8 cellular contexts compared by ENCODE assay signal in the genomic region with DNA sequence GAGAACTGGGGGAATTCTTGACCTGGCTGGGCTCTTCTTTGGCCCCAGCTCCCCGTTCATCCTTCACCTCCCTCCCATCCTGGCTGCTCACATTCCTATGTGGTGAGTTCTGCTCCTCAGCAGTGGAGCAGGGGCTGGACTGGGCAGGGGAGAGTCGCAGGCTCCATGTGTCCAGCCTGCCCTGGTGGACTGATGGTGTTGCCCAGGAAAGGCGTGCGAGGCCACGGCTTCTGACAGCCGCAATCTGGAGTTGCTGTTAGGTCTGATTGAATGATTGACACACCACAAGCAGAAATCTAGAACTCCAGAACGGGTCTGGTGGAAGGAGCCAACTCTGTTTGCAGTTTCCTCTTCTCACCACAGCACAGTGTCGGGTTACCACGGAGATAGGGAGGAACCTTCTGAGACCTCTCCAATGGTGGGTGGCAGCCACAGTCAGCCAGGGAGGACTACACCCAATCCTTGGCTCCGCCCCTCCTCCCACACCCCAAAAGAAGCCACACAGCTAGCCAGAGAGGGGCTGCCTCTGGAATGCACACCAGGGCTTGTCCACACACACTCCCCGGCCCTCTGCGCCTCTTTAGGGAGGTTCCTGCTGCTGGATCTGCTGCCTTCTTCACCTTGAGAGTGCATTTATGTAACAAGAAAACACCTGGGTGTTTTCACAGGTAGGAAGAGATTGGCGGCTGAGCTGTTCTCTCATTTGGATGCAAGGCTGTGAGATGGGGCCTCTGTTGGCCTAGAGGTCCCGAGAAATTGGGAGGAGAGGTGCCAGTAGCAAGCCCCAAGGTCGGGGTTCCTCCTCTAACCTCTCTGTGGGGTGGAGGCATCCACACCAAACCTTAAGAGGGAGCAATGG. TPM values are rescaled to one million over a fixed set of nuclear protein-coding genes. Genes with fewer than 3 reads are reported as not detected.
DNase-seq lines count a peak whose midpoint lies in the region; ATAC-seq and TF ChIP-seq lines count a peak whose summit lies in the region.

No MANE protein-coding gene starts in this region.

- peak; percentile 26 for DNase-seq in D341Med (ENCODE audit: low spot score)
- peak; percentile 90 for DNase-seq in HT-29 (ENCODE audit: low spot score)
- peak; percentile 69 for DNase-seq in activated B cell treated with CpG ODN at 0.5 μM for 24 hours
- DNase-seq in cardiac fibroblast (ENCODE audit: low read depth in 2 of 2): peak; percentile 75 to 85
- peak in 2 of 3 donors; percentile 49 to 59 for DNase-seq in right lobe of liver
- peak; percentile 64 to 71 for DNase-seq in stimulated activated CD8-positive, alpha-beta memory T cell treated with anti-CD3 and anti-CD28 coated beads, Interleukin-2, amount 100 ng/mL, for 48 hours (ENCODE audit: low read depth in 2 of 2)
- no peak for DNase-seq in retina

- ATAC-seq in GM21447 (IDR thresholded peaks at IDR 0.05; ENCODE audit: unreplicated experiment) (peak; percentile 68), activated B cell treated with CpG ODN at 0.5 μM for 24 hours (ENCODE audit: low read depth) (peak; percentile 66), right lobe of liver (peak; percentile 70 to 81 (median 80))

- H3K4me3 ChIP-seq in cardiac fibroblast (replicated peaks in 1 of 2; ENCODE audit: low read depth in 2 of 2, low read length in 2 of 2): no peak overlapping the region
- no peak overlapping the region for H3K4me3 ChIP-seq in right lobe of liver

- H3K27ac Mint-ChIP-seq in activated B cell treated with CpG ODN at 0.5 μM for 24 hours: peak overlapping the region; percentile 93

- CTCF ChIA-PET in activated B cell treated with CpG ODN at 0.5 μM for 24 hours (lab: Charles Lee): no interaction called here

- H3K27me3 ChIP-seq in right lobe of liver: no peaks in the 10 kb centered on the region

- H3K27ac ChIP-seq in right lobe of liver: peak overlapping the region in 1 of 3 donors; percentile 14

- no peaks in the 10 kb centered on the region for H3K36me3 ChIP-seq in right lobe of liver

- intact Hi-C loops in activated B cell treated with CpG ODN at 0.5 μM for 24 hours (cut with micrococcal nuclease): loop anchor here (1.0 to 5.0 kb wide), 9 partner anchors 24 to 850 kb away; partner anchors contain the start of gene CD44
- intact Hi-C loops in right lobe of liver (cut with DNase I): no loop called here

- no peaks in the 10 kb centered on the region for H3K27me3 Mint-ChIP-seq in activated B cell treated with CpG ODN at 0.5 μM for 24 hours

- 55% methylated on average over 10 of the region's 15 CpGs for WGBS in right lobe of liver (ENCODE audit: insufficient coverage, low coverage, low lambda C conversion rate, missing lambda C conversion rate)

- no peak for TF ChIP-seq POLR2A in right lobe of liver (IDR thresholded peaks at IDR 0.05)

- TF ChIP-seq CTCF in activated B cell treated with CpG ODN at 0.5 μM for 24 hours (IDR thresholded peaks at IDR 0.05): no peak
- peak; percentile 3 for TF ChIP-seq CTCF in cardiac fibroblast (IDR thresholded peaks at IDR 0.05; ENCODE audit: low read depth, low read length)
- no peak for TF ChIP-seq CTCF in right lobe of liver (IDR thresholded peaks at IDR 0.05)

- H3K9me3 Mint-ChIP-seq in activated B cell treated with CpG ODN at 0.5 μM for 24 hours: no peaks in the 10 kb centered on the region

- H3K4me1 ChIP-seq in right lobe of liver: no peaks in the 10 kb centered on the region

- POLR2A ChIA-PET in activated B cell treated with CpG ODN at 0.5 μM for 24 hours (lab: Charles Lee): interaction anchor here (0.6 to 9.7 kb wide), 15 partner anchors 10 to 93 kb away, joined by 3 to 145 read pairs (median 4); partner anchors contain the start of gene CD44

- peak overlapping the region; percentile 67 for H3K4me3 Mint-ChIP-seq in activated B cell treated with CpG ODN at 0.5 μM for 24 hours

- H3K4me1 Mint-ChIP-seq in activated B cell treated with CpG ODN at 0.5 μM for 24 hours: peaks cover 83% of the 10 kb centered on the region

- no peaks in the 10 kb centered on the region for H3K9me3 ChIP-seq in right lobe of liver

- H3K36me3 Mint-ChIP-seq in activated B cell treated with CpG ODN at 0.5 μM for 24 hours (ENCODE audit: low read depth): no peaks in the 10 kb centered on the region

RNA-seq across cellular contexts. Expression of gene CD44, which starts 56.4 kb away (rescaled TPM):
- 148 and 159 TPM in 2 replicates for total RNA-seq in HT-29 (2014; rRNA removed; shearing (Covaris generic))
- total RNA-seq in activated B cell treated with CpG ODN at 0.5 μM for 24 hours (1,441 and 1,546 TPM in 2 replicates), right lobe of liver (10 to 100 TPM; 12.2 to 64.1 (median 22.9) TPM)
